Comparison of ENCODE assay signal across 10 cellular contexts in genomic region chr1:186059311-186059710, GRCh38.
DNase-seq lines count a peak whose midpoint lies in the region; ATAC-seq and TF ChIP-seq lines count a peak whose summit lies in the region.
"Had no signal": no experiment of that assay in that cellular context is flagged by ENCODE, and none has a peak within 500 bp of the region (broad histone marks: within the 10 kb centered on the region; RNA-seq: fewer than 3 reads in every experiment).

No MANE protein-coding gene starts in this region.

- no peak for TF ChIP-seq POLR2A in tibial nerve (IDR thresholded peaks at IDR 0.05)

- WGBS in lung, 2 donors: 65 to 78% methylated on average over 1 of the region's 1 CpG
- WGBS in tibial nerve, 2 donors: 76 to 91% methylated on average over 1 of the region's 1 CpG

- H3K4me3 ChIP-seq in cardiac fibroblast (replicated peaks in 1 of 2; ENCODE audit: low read depth in 2 of 2, low read length in 2 of 2): no peak overlapping the region
- no peak overlapping the region for H3K4me3 ChIP-seq in lung
- no peak overlapping the region for H3K4me3 ChIP-seq in tibial nerve
- H3K4me3 ChIP-seq: heart right ventricle had no signal

- H3K27me3 ChIP-seq in lung (ENCODE audit: control insufficient read depth, insufficient read depth): no peaks in the 10 kb centered on the region
- H3K27me3 ChIP-seq in tibial nerve: no peaks in the 10 kb centered on the region
- H3K27me3 ChIP-seq: heart right ventricle had no signal

- ATAC-seq in HG03354 (IDR thresholded peaks at IDR 0.05; ENCODE audit: poor library complexity, severe bottlenecking, unreplicated experiment) (peak; percentile 86), lung (ENCODE audit: insufficient read depth, low FRiP score) (peak; percentile 44), GM21576 (IDR thresholded peaks at IDR 0.05; ENCODE audit: unreplicated experiment) (no peak)

- TF ChIP-seq CTCF in cardiac fibroblast (IDR thresholded peaks at IDR 0.05; ENCODE audit: low read depth, low read length) (no peak), lung (IDR thresholded peaks at IDR 0.05; ENCODE audit: control extremely low read depth, extremely low read depth) (no peak), tibial nerve (IDR thresholded peaks at IDR 0.05) (no peak)

- H3K36me3 ChIP-seq in lung (ENCODE audit: control insufficient read depth in 2 of 2, insufficient read depth in 2 of 2, low read length in 2 of 2) (no peaks in the 10 kb centered on the region), tibial nerve (no peaks in the 10 kb centered on the region)

- H3K9me3 ChIP-seq in lung (ENCODE audit: control insufficient read depth in 2 of 2, insufficient read depth in 1 of 2, low read length in 1 of 2) (no peaks in the 10 kb centered on the region), tibial nerve (no peaks in the 10 kb centered on the region)
- H3K9me3 ChIP-seq: heart right ventricle had no signal

- TF ChIP-seq EP300 in tibial nerve (IDR thresholded peaks at IDR 0.05): peak in 1 of 2 donors; percentile 35

- DNase-seq in DMS79 treated with DMSO at 0.1 percent for 48 hours (lab: John Stamatoyannopoulos, UW) (peak; percentile 83), cardiac fibroblast (ENCODE audit: low read depth in 2 of 2) (peak; percentile 40 to 50), lung (ENCODE audit: low spot score) (no peak), COLO829 (ENCODE audit: low spot score) (no peak), NCI-H2081 treated with DMSO at 0.1 percent for 48 hours (lab: John Stamatoyannopoulos, UW) (no peak), tibial nerve (ENCODE audit: low spot score in 2 of 2) (no peak)
- DNase-seq: heart right ventricle, T-helper 1 cell had no signal

- H3K27ac ChIP-seq in lung (ENCODE audit: low read depth in 1 of 2, low read length in 1 of 2): no peak overlapping the region
- H3K27ac ChIP-seq in tibial nerve: no peak overlapping the region
- H3K27ac ChIP-seq: heart right ventricle had no signal

- H3K4me1 ChIP-seq in lung (ENCODE audit: control insufficient read depth in 2 of 2, insufficient read depth in 2 of 2, low read length in 2 of 2) (no peaks in the 10 kb centered on the region), tibial nerve (no peaks in the 10 kb centered on the region)

Comparison
In these comparisons a context has a peak if more than half of its experiments do, and no peak if none do; other contexts are left out.
1. DNase-seq: peak in DMS79 treated with DMSO at 0.1 percent for 48 hours (single experiment) and cardiac fibroblast (2 of 2); none in lung (single experiment), COLO829 (single experiment), NCI-H2081 treated with DMSO at 0.1 percent for 48 hours (single experiment) and tibial nerve (0 of 2).